Comparison of ENCODE assay signal across 17 cellular contexts in the genomic region with DNA sequence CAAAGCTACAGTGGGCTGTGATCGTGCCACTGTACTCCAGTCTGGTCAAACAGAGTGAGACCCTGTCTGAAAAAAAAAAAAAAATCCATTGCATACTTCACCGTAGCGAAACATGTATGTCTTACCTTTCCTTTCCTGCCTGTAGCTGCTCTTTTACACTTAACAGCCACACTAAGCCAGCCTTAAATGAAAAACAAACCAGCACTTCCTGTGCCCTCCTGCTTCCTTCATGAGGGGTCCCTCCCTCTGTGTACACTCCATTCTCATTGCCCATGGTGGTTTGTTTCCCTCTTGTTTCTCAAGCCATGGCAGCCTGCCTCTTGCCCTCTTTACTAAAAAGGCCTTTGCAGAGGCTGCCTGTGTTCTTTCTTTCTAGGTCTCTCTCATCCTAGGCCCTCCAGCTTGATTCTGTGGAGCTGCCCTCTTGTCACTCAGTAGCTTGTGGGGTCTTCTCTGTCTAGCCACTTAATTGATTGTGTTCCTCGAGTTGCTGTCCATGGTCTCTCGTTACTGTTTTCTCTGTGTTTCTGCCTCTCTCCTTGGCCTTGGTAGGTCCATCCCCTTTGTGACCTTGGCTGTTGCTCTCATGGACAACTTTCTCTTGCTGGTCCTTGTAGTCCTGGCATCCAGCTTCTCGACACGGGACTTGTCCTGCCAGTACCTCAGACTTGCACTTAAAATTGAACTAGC. TPM values are rescaled to one million over a fixed set of nuclear protein-coding genes. Genes with fewer than 3 reads are reported as not detected.
DNase-seq lines count a peak whose midpoint lies in the region; ATAC-seq and TF ChIP-seq lines count a peak whose summit lies in the region.
"Had no signal": no experiment of that assay in that cellular context is flagged by ENCODE, and none has a peak within 500 bp of the region (broad histone marks: within the 10 kb centered on the region; RNA-seq: fewer than 3 reads in every experiment).

No MANE protein-coding gene starts in this region.

- H3K9me3 ChIP-seq in CD8-positive, alpha-beta T cell (ENCODE audit: low read length): no peaks in the 10 kb centered on the region
- no peaks in the 10 kb centered on the region for H3K9me3 ChIP-seq in BE2C
- H3K9me3 ChIP-seq: left lung, ovary, sigmoid colon, stomach, upper lobe of right lung had no signal

- intact Hi-C loops in CD8-positive, alpha-beta T cell (cut with DNase I, micrococcal nuclease): no loop called here
- intact Hi-C loops in natural killer cell (cut with micrococcal nuclease): no loop called here

- H3K36me3 Mint-ChIP-seq in CD8-positive, alpha-beta T cell: peaks cover 34% of the 10 kb centered on the region
- H3K36me3 Mint-ChIP-seq in activated CD8-positive, alpha-beta memory T cell treated with anti-CD3 and anti-CD28 coated beads, Interleukin-2, amount 10 ng/mL, durations not matched to agents 7 days and 5 days: peaks cover 6% of the 10 kb centered on the region
- H3K36me3 Mint-ChIP-seq in natural killer cell (no peaks in the 10 kb centered on the region), osteocyte (ENCODE audit: unreplicated experiment) (peaks cover 22% of the 10 kb centered on the region)

- peaks cover 80% of the 10 kb centered on the region for H3K4me1 Mint-ChIP-seq in CD8-positive, alpha-beta T cell (ENCODE audit: low read depth)
- peaks cover 60% of the 10 kb centered on the region for H3K4me1 Mint-ChIP-seq in activated CD8-positive, alpha-beta memory T cell treated with anti-CD3 and anti-CD28 coated beads, Interleukin-2, amount 10 ng/mL, durations not matched to agents 7 days and 5 days
- peaks cover 64 to 80% of the 10 kb centered on the region in 2 donors for H3K4me1 Mint-ChIP-seq in natural killer cell
- H3K4me1 Mint-ChIP-seq in osteocyte (ENCODE audit: unreplicated experiment): peaks cover 3% of the 10 kb centered on the region

- no peaks in the 10 kb centered on the region for H3K27me3 ChIP-seq in CD8-positive, alpha-beta T cell (ENCODE audit: insufficient read depth, low read length)
- H3K27me3 ChIP-seq in BE2C: no peaks in the 10 kb centered on the region
- H3K27me3 ChIP-seq: left lung, ovary, sigmoid colon, stomach, upper lobe of right lung had no signal

- H3K27ac Mint-ChIP-seq in CD8-positive, alpha-beta T cell: peak overlapping the region; percentile 78
- peak overlapping the region; percentile 82 for H3K27ac Mint-ChIP-seq in activated CD8-positive, alpha-beta memory T cell treated with anti-CD3 and anti-CD28 coated beads, Interleukin-2, amount 10 ng/mL, durations not matched to agents 7 days and 5 days
- peak overlapping the region; percentile 79 to 96 for H3K27ac Mint-ChIP-seq in natural killer cell
- no peak overlapping the region for H3K27ac Mint-ChIP-seq in osteocyte (ENCODE audit: unreplicated experiment)

- H3K4me1 ChIP-seq in CD8-positive, alpha-beta T cell (ENCODE audit: insufficient read depth, low read length): peaks cover 67% of the 10 kb centered on the region
- H3K4me1 ChIP-seq in BE2C: peaks cover 13% of the 10 kb centered on the region

- POLR2A ChIA-PET in CD8-positive, alpha-beta T cell (lab: Charles Lee): interaction anchor here (0.6 to 1.2 kb wide), 3 partner anchors 13 to 441 kb away, joined by 3 to 6 read pairs (median 4); no protein-coding TSS in a partner anchor

- peak overlapping the region; percentile 71 for H3K4me3 Mint-ChIP-seq in CD8-positive, alpha-beta T cell
- H3K4me3 Mint-ChIP-seq in activated CD8-positive, alpha-beta memory T cell treated with anti-CD3 and anti-CD28 coated beads, Interleukin-2, amount 10 ng/mL, durations not matched to agents 7 days and 5 days: no peak overlapping the region
- H3K4me3 Mint-ChIP-seq in natural killer cell: peak overlapping the region; percentile 87
- no peak overlapping the region for H3K4me3 Mint-ChIP-seq in osteocyte (ENCODE audit: unreplicated experiment)

- no peaks in the 10 kb centered on the region for H3K9me3 Mint-ChIP-seq in CD8-positive, alpha-beta T cell
- no peaks in the 10 kb centered on the region for H3K9me3 Mint-ChIP-seq in activated CD8-positive, alpha-beta memory T cell treated with anti-CD3 and anti-CD28 coated beads, Interleukin-2, amount 10 ng/mL, durations not matched to agents 7 days and 5 days (ENCODE audit: low read depth)
- H3K9me3 Mint-ChIP-seq in natural killer cell: no peaks in the 10 kb centered on the region
- H3K9me3 Mint-ChIP-seq in osteocyte (ENCODE audit: unreplicated experiment): no peaks in the 10 kb centered on the region

- no peaks in the 10 kb centered on the region for H3K27me3 Mint-ChIP-seq in CD8-positive, alpha-beta T cell (ENCODE audit: low read depth)
- no peaks in the 10 kb centered on the region for H3K27me3 Mint-ChIP-seq in activated CD8-positive, alpha-beta memory T cell treated with anti-CD3 and anti-CD28 coated beads, Interleukin-2, amount 10 ng/mL, durations not matched to agents 7 days and 5 days
- H3K27me3 Mint-ChIP-seq in natural killer cell (ENCODE audit: low read depth in 2 of 2) (no peaks in the 10 kb centered on the region), osteocyte (ENCODE audit: unreplicated experiment) (no peaks in the 10 kb centered on the region)

- no peak overlapping the region for H3K27ac ChIP-seq in CD8-positive, alpha-beta T cell (ENCODE audit: low read depth, low read length)
- H3K27ac ChIP-seq: left lung, ovary, sigmoid colon, stomach, upper lobe of right lung, WERI-Rb-1 had no signal

- CTCF ChIA-PET in CD8-positive, alpha-beta T cell (lab: Charles Lee): interaction anchor here (0.6 to 6.4 kb wide), 5 partner anchors 129 to 247 kb away, joined by 3 to 48 read pairs (median 3); a partner anchor contains a TSS
- CTCF ChIA-PET in activated CD8-positive, alpha-beta memory T cell treated with anti-CD3 and anti-CD28 coated beads, Interleukin-2, amount 10 ng/mL, durations not matched to agents 7 days and 5 days (lab: Charles Lee): interaction anchor here (1.0 to 1.7 kb wide), 2 partner anchors 90 to 149 kb away, joined by 3 to 5 read pairs; no protein-coding TSS in a partner anchor

- TF ChIP-seq CTCF in CD8-positive, alpha-beta T cell (IDR thresholded peaks at IDR 0.05): no peak
- TF ChIP-seq CTCF in natural killer cell (IDR thresholded peaks at IDR 0.05) (no peak), osteocyte (IDR thresholded peaks at IDR 0.05) (no peak), BE2C (IDR thresholded peaks at IDR 0.05; ENCODE audit: low read depth, low read length) (no peak)

- ATAC-seq in CD8-positive, alpha-beta T cell: peak; percentile 73
- no peak for ATAC-seq in activated CD8-positive, alpha-beta memory T cell treated with anti-CD3 and anti-CD28 coated beads, Interleukin-2, amount 10 ng/mL, durations not matched to agents 7 days and 5 days
- peak in 2 of 3 donors; percentile 18 to 28 for ATAC-seq in natural killer cell
- ATAC-seq: left lung, upper lobe of right lung had no signal

- peak; percentile 54 for DNase-seq in activated CD8-positive, alpha-beta memory T cell treated with anti-CD3 and anti-CD28 coated beads for 24 hours
- DNase-seq in activated CD8-positive, alpha-beta memory T cell treated with anti-CD3 and anti-CD28 coated beads, Interleukin-2, amount 50 U/mL, for 4 hours: no peak
- peak in 1 of 7 experiments; percentile 16 for DNase-seq in CD8-positive, alpha-beta T cell
- DNase-seq in activated CD8-positive, alpha-beta memory T cell treated with anti-CD3 and anti-CD28 coated beads, Interleukin-2, amount 10 ng/mL, durations not matched to agents 7 days and 5 days: no peak
- DNase-seq in natural killer cell (no peak), NCI-H187 treated with DMSO at 0.1 percent for 48 hours (lab: John Stamatoyannopoulos, UW) (no peak), osteocyte (ENCODE audit: extremely low spot score, unreplicated experiment) (no peak), BE2C (no peak)
- DNase-seq: ACHN; effector CD4-positive, alpha-beta T cell; GOT3; left lung; ovary; sigmoid colon; stomach; upper lobe of right lung; WERI-Rb-1 had no signal

- H3K4me3 ChIP-seq in CD8-positive, alpha-beta T cell (ENCODE audit: low read depth, low read length): peak overlapping the region; percentile 17
- H3K4me3 ChIP-seq in BE2C (ENCODE audit: low read depth, low read length): no peak overlapping the region
- H3K4me3 ChIP-seq: left lung, ovary, sigmoid colon, stomach, upper lobe of right lung had no signal

- H3K36me3 ChIP-seq in CD8-positive, alpha-beta T cell (ENCODE audit: insufficient read depth, low read length): no peaks in the 10 kb centered on the region
- peaks cover 6% of the 10 kb centered on the region for H3K36me3 ChIP-seq in BE2C
- H3K36me3 ChIP-seq: ovary had no signal

RNA-seq across cellular contexts. Expression of a gene that starts 52.1 kb away (rescaled TPM):
- total RNA-seq in CD8-positive, alpha-beta T cell: under 1 TPM; 0.39 to 0.76 TPM
- total RNA-seq in activated CD8-positive, alpha-beta memory T cell treated with anti-CD3 and anti-CD28 coated beads, Interleukin-2, amount 10 ng/mL, durations not matched to agents 7 days and 5 days: under 1 TPM; 0.73 to 0.82 TPM
- total RNA-seq in natural killer cell (1 to 10 TPM in 2 of 3 donors, under 1 TPM in 1; 0.54 to 2.2 (median 1.8) TPM), osteocyte (0.83 and 1.1 TPM in 2 replicates)
- polyA plus RNA-seq in BE2C (2012; ENCODE audit: insufficient read depth, insufficient read length, low read depth): 0.19 TPM

Comparison
In these comparisons a context has a peak if more than half of its experiments do, and no peak if none do; other contexts are left out.
1. H3K4me3 Mint-ChIP-seq: peak in CD8-positive, alpha-beta T cell (single experiment) and natural killer cell (single experiment); none in activated CD8-positive, alpha-beta memory T cell treated with anti-CD3 and anti-CD28 coated beads, Interleukin-2, amount 10 ng/mL, durations not matched to agents 7 days and 5 days (single experiment) and osteocyte (single experiment).